Comparison of ENCODE assay signal across 21 cellular contexts in the genomic region with DNA sequence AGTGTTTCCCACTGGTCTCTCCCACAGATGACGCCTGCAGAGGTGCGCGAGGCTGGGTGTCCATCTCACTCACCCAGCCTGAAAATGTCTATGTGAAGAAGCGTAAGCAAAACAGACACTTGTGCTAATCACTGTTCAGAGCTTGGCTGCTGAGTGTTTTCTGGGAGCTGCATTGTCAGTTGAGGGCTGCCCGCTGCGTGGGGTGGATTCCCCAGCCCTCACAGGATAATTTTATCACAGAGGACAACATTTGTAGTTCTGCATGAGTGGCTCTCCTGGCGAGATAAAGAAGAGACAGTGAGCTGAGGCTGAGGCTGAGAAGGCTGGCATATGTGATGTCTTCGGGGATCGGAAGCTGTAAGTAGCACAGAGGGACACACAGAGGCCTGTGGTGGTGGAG. TPM values are rescaled to one million over a fixed set of nuclear protein-coding genes. Genes with fewer than 3 reads are reported as not detected.
A peak's percentile ranks its signal among the peaks of the same experiment; 100 is the strongest.
DNase-seq lines count a peak whose midpoint lies in the region; ATAC-seq and TF ChIP-seq lines count a peak whose summit lies in the region.
"Had no signal": no experiment of that assay in that cellular context is flagged by ENCODE, and none has a peak within 500 bp of the region (broad histone marks: within the 10 kb centered on the region; RNA-seq: fewer than 3 reads in every experiment).

No MANE protein-coding gene starts in this region.

- peaks cover 17% of the 10 kb centered on the region for H3K9me3 Mint-ChIP-seq in HFFc6
- H3K9me3 Mint-ChIP-seq: activated CD4-positive, alpha-beta memory T cell treated with anti-CD3 and anti-CD28 coated beads for 36 hours had no signal

- no peaks in the 10 kb centered on the region for H3K36me3 Mint-ChIP-seq in HFFc6 (ENCODE audit: low read depth)
- H3K36me3 Mint-ChIP-seq: activated CD4-positive, alpha-beta memory T cell treated with anti-CD3 and anti-CD28 coated beads for 36 hours; CD4-positive, alpha-beta memory T cell had no signal

- H3K4me3 ChIP-seq in BLaER1 treated with 17β-estradiol and CSF1 and Interleukin-3, amounts not matched to agents 10 nM and 100 nM, result peak overlapping the region in 1 of 10 experiments; percentile 27; a peak in 2 of 20 replicates
- no peak overlapping the region for H3K4me3 ChIP-seq in neuronal stem cell (ENCODE audit: low read length in 2 of 2)
- H3K4me3 ChIP-seq: ascending aorta had no signal

- no peak overlapping the region for H3K14ac ChIP-seq in neuronal stem cell (ENCODE audit: low read length)

- no peaks in the 10 kb centered on the region for H4K20me1 ChIP-seq in BLaER1 treated with 17β-estradiol and CSF1 and Interleukin-3, amounts not matched to agents 10 nM and 100 nM

- H3K27ac Mint-ChIP-seq in HFFc6, result no peak overlapping the region
- H3K27ac Mint-ChIP-seq: activated B cell treated with CpG ODN at 0.5 μM for 24 hours; activated CD4-positive, alpha-beta memory T cell treated with anti-CD3 and anti-CD28 coated beads for 36 hours; CD4-positive, alpha-beta memory T cell; nephron; T-helper 17 cell had no signal

- H4K91ac ChIP-seq in neuronal stem cell (ENCODE audit: low read depth, low read length, poor library complexity), result no peak overlapping the region

- peaks cover 39 to 44% (median 41%) of the 10 kb centered on the region in 11 experiments for H3K9me3 ChIP-seq in BLaER1 treated with 17β-estradiol and CSF1 and Interleukin-3, amounts not matched to agents 10 nM and 100 nM (replicated peaks in 1 of 11)
- peaks cover 0 to 3% of the 10 kb centered on the region in 2 donors for H3K9me3 ChIP-seq in neuronal stem cell (replicated peaks in 1 of 2; ENCODE audit: control insufficient read depth in 2 of 2, insufficient read depth in 1 of 2, low read depth in 1 of 2, low read length in 2 of 2)
- H3K9me3 ChIP-seq: ascending aorta had no signal

- H3K18ac ChIP-seq in neuronal stem cell (ENCODE audit: low read length), result peak overlapping the region; percentile 53

- H3K36me3 ChIP-seq in BLaER1 treated with 17β-estradiol and CSF1 and Interleukin-3, amounts not matched to agents 10 nM and 100 nM, result 0 out of 22 replicates have a peak, but pooled peaks cover 0 to 4% (median 0%) of the 10 kb centered on the region in 11 experiments
- H3K36me3 ChIP-seq in neuronal stem cell (replicated peaks in 1 of 2; ENCODE audit: control insufficient read depth in 2 of 2, insufficient read depth in 2 of 2, low read length in 2 of 2), result no peaks in the 10 kb centered on the region
- H3K36me3 ChIP-seq: ascending aorta had no signal

- H3K27ac ChIP-seq in BLaER1 treated with 17β-estradiol and CSF1 and Interleukin-3, amounts not matched to agents 10 nM and 100 nM, result peak overlapping the region in 2 of 11 experiments; percentile 4 to 51; a peak in 1 of 22 replicates
- no peak overlapping the region for H3K27ac ChIP-seq in neuronal stem cell (replicated peaks; ENCODE audit: low read length)
- H3K27ac ChIP-seq: ascending aorta had no signal

- no peak overlapping the region for H3K4ac ChIP-seq in neuronal stem cell (ENCODE audit: low read length)

- H3K27me3 Mint-ChIP-seq in HFFc6 (ENCODE audit: insufficient read depth), result peaks cover 1% of the 10 kb centered on the region; the same call in 1 of the 2 replicates
- H3K27me3 Mint-ChIP-seq: activated B cell treated with CpG ODN at 0.5 μM for 24 hours had no signal

- no peaks in the 10 kb centered on the region for H3K27me3 ChIP-seq in BLaER1 treated with 17β-estradiol and CSF1 and Interleukin-3, amounts not matched to agents 10 nM and 100 nM
- no peaks in the 10 kb centered on the region for H3K27me3 ChIP-seq in neuronal stem cell (ENCODE audit: control insufficient read depth in 3 of 3, insufficient read depth in 3 of 3, low read depth in 1 of 3, low read length in 3 of 3)
- H3K27me3 ChIP-seq: ascending aorta had no signal

- H4K8ac ChIP-seq in neuronal stem cell (ENCODE audit: low read depth, low read length), result no peak overlapping the region

- H2BK120ac ChIP-seq in neuronal stem cell (ENCODE audit: low read depth, low read length), result no peak overlapping the region

- ATAC-seq in HG03045 (IDR thresholded peaks at IDR 0.05; ENCODE audit: unreplicated experiment), result no peak
- ATAC-seq: T-helper 17 cell had no signal

- WGBS in neuronal stem cell (ENCODE audit: extremely low coverage in 2 of 2, insufficient read length in 2 of 2, insufficient replicate concordance in 1 of 2), 2 donors, result no CpG with 5 or more reads among the region's 9 CpGs

- no peak overlapping the region for H2AK5ac ChIP-seq in neuronal stem cell (ENCODE audit: low read depth, low read length)

- no peak overlapping the region for H3K23ac ChIP-seq in neuronal stem cell (ENCODE audit: low read depth, low read length, poor library complexity)

- no peak overlapping the region for H2AFZ ChIP-seq in neuronal stem cell (ENCODE audit: low read length)

- H3K79me1 ChIP-seq in neuronal stem cell (ENCODE audit: low read depth, low read length), result no peaks in the 10 kb centered on the region

- DNase-seq in NCI-H2227 (lab: John Stamatoyannopoulos, UW; ENCODE audit: unreplicated experiment), result peak; percentile 32
- peak; percentile 51 for DNase-seq in globus pallidus (ENCODE audit: low spot score)
- DNase-seq in neuronal stem cell (ENCODE audit: low spot score), result no peak
- no peak for DNase-seq in SW 1271 (lab: John Stamatoyannopoulos, UW)
- DNase-seq in GM10266 (ENCODE audit: extremely low spot score), result no peak
- DNase-seq in HFFc6, result no peak
- DNase-seq: activated B cell treated with CpG ODN at 0.5 μM for 24 hours; activated CD4-positive, alpha-beta memory T cell treated with anti-CD3 and anti-CD28 coated beads for 36 hours; activated naive CD4-positive, alpha-beta T cell treated with Interleukin-2 at 50 U/mL for 16 hours; CD4-positive, alpha-beta memory T cell; DMS79; mesenchymal stem cell; MM.1S; NCI-H526 treated with DMSO at 0.1 percent for 48 hours; OCI-M1; T-helper 17 cell had no signal

- no peak overlapping the region for H2BK12ac ChIP-seq in neuronal stem cell (ENCODE audit: low read length)

- no peaks in the 10 kb centered on the region for H3K4me1 Mint-ChIP-seq in HFFc6 (ENCODE audit: low read depth)
- H3K4me1 Mint-ChIP-seq: activated B cell treated with CpG ODN at 0.5 μM for 24 hours; CD4-positive, alpha-beta memory T cell; nephron; T-helper 17 cell had no signal

- TF ChIP-seq CTCF in GM10266 (IDR thresholded peaks at IDR 0.05; ENCODE audit: control insufficient read depth, insufficient read depth, low read depth, missing control alignments) (no peak), HFFc6 (IDR thresholded peaks at IDR 0.05) (no peak)

- H2BK15ac ChIP-seq in neuronal stem cell (ENCODE audit: low read length), result no peak overlapping the region

- no peak overlapping the region for H2BK5ac ChIP-seq in neuronal stem cell (ENCODE audit: low read length)

- peak overlapping the region; percentile 13 to 89 (median 57) for H3K4me2 ChIP-seq in BLaER1 treated with 17β-estradiol and CSF1 and Interleukin-3, amounts not matched to agents 10 nM and 100 nM
- no peak overlapping the region for H3K4me2 ChIP-seq in neuronal stem cell (ENCODE audit: insufficient read depth, low read length, poor library complexity, severe bottlenecking)

- H3K4me3 Mint-ChIP-seq in HFFc6, result no peak overlapping the region
- H3K4me3 Mint-ChIP-seq: activated B cell treated with CpG ODN at 0.5 μM for 24 hours; activated CD4-positive, alpha-beta memory T cell treated with anti-CD3 and anti-CD28 coated beads for 36 hours; CD4-positive, alpha-beta memory T cell; nephron; T-helper 17 cell had no signal

- H3K4me1 ChIP-seq in BLaER1 treated with 17β-estradiol and CSF1 and Interleukin-3, amounts not matched to agents 10 nM and 100 nM, result peaks cover 5 to 34% (median 25%) of the 10 kb centered on the region in 10 experiments
- H3K4me1 ChIP-seq in neuronal stem cell (ENCODE audit: control insufficient read depth in 2 of 2, insufficient read depth in 1 of 2, low read depth in 1 of 2, low read length in 2 of 2), result peaks cover 0 to 4% of the 10 kb centered on the region in 2 donors
- H3K4me1 ChIP-seq: ascending aorta had no signal

- peak overlapping the region in 5 of 11 experiments; percentile 3 to 51 (median 14); a peak in 7 of 22 replicates for H3K9ac ChIP-seq in BLaER1 treated with 17β-estradiol and CSF1 and Interleukin-3, amounts not matched to agents 10 nM and 100 nM
- no peak overlapping the region for H3K9ac ChIP-seq in neuronal stem cell (ENCODE audit: low read depth, low read length, poor library complexity)

RNA-seq across cellular contexts. Expression of gene CAPN13, which starts 16.2 kb away (rescaled TPM):
- polyA plus RNA-seq in neuronal stem cell (2013, experiment 1 of 2), result not detected
- polyA plus RNA-seq in neuronal stem cell (2013, experiment 2 of 2), result not detected
- total RNA-seq in HFFc6 (2021; fragmentation: NEBNext Ultra II Directional; extraction: Animal tissue kit (Norgen Biotek cat#: 25700)), result not detected
- total RNA-seq: activated B cell treated with CpG ODN at 0.5 μM for 24 hours; activated CD4-positive, alpha-beta memory T cell treated with anti-CD3 and anti-CD28 coated beads for 36 hours; ascending aorta; CD4-positive, alpha-beta memory T cell; T-helper 17 cell had no signal
- polyA plus RNA-seq: AG04450; CD4-positive, alpha-beta memory T cell had no signal

Comparison
In these comparisons a context has a peak if more than half of its experiments do, and no peak if none do; other contexts are left out.
1. DNase-seq: peak in NCI-H2227 (single experiment) and globus pallidus (single experiment); none in neuronal stem cell (single experiment), SW 1271 (0 of 2), GM10266 (single experiment) and HFFc6 (single experiment).